8 cellular contexts compared by ENCODE assay signal in the genomic region with DNA sequence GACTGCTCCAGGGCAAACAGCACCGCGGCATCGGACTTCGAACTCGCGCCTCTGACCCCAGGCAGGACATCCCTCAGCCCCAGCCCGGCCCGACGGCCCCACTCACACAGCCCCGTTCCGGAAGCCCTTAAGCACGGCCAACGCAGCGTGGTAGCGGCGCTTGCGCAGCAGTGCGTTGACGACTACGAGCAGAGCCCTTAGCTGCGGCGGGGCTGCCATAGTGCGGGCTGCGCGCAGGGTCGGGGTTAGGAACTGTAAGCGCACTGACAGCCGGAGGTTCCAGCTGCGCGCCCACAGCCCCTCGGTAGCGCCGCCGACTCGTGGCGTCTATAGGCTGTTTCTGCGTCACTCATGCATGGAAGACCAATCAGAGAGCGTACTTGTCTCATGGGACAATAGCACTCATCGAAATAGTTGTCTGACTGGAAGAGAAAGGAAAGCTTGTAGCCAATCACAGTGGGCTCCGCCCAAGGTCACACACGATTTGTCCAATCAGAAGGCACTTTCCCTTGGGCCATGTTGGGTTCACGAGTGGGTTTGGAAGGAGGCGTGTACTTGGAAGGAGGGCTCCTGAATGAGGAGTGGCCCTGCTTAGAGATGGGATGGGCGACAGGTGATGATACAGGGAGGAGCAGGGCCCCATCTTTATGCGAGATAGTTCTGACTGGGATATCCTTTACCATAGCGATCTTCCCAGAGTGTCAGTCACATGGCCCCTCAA. TPM values are rescaled to one million over a fixed set of nuclear protein-coding genes. Genes with fewer than 3 reads are reported as not detected.
A peak's percentile ranks its signal among the peaks of the same experiment; 100 is the strongest.
DNase-seq lines count a peak whose midpoint lies in the region; ATAC-seq and TF ChIP-seq lines count a peak whose summit lies in the region.

A gene with protein sequence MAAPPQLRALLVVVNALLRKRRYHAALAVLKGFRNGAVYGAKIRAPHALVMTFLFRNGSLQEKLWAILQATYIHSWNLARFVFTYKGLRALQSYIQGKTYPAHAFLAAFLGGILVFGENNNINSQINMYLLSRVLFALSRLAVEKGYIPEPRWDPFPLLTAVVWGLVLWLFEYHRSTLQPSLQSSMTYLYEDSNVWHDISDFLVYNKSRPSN (minus strand): TSS at position 322 of the 721 bp plus-strand sequence. CDS start 103 bp downstream, at position 219.

- no peaks in the 10 kb centered on the region for H3K27me3 Mint-ChIP-seq in activated CD4-positive, alpha-beta T cell treated with anti-CD3 and anti-CD28 coated beads, Interleukin-2, amount 10 ng/mL, durations not matched to agents 24 days and 14 days

- TF ChIP-seq CTCF in coronary artery (IDR thresholded peaks at IDR 0.05): no peak

- H3K4me1 Mint-ChIP-seq in activated CD4-positive, alpha-beta T cell treated with anti-CD3 and anti-CD28 coated beads, Interleukin-2, amount 10 ng/mL, durations not matched to agents 24 days and 14 days: peaks cover 23% of the 10 kb centered on the region

- H3K9me3 Mint-ChIP-seq in activated CD4-positive, alpha-beta T cell treated with anti-CD3 and anti-CD28 coated beads, Interleukin-2, amount 10 ng/mL, durations not matched to agents 24 days and 14 days: no peaks in the 10 kb centered on the region

- H3K4me3 Mint-ChIP-seq in activated CD4-positive, alpha-beta T cell treated with anti-CD3 and anti-CD28 coated beads, Interleukin-2, amount 10 ng/mL, durations not matched to agents 24 days and 14 days: peak within 1 kb of the TSS; percentile 79

- TF ChIP-seq POLR2A in GM19193 (IDR thresholded peaks at IDR 0.05; ENCODE audit: extremely low read depth, insufficient read depth, insufficient read length): peak; percentile 57

- H3K27ac ChIP-seq in coronary artery: peak within 1 kb of the TSS; percentile 39 to 83

- peak; percentile 95 to 98 for DNase-seq in AML-193 (lab: John Stamatoyannopoulos, UW)
- peak; percentile 100 for DNase-seq in NCI-H524 (lab: John Stamatoyannopoulos, UW)
- DNase-seq in activated CD4-positive, alpha-beta T cell treated with anti-CD3 and anti-CD28 coated beads, Interleukin-2, amount 10 ng/mL, durations not matched to agents 24 days and 14 days: peak; percentile 97
- peak; percentile 97 for DNase-seq in coronary artery (ENCODE audit: low spot score)
- DNase-seq in left colon: peak; percentile 88 to 92
- DNase-seq in stimulated activated CD4-positive, alpha-beta T cell treated with anti-CD3 and anti-CD28 coated beads, Interleukin-1b, Interleukin-23, amount 100 ng/mL, for 48 hours: peak; percentile 90

- intact Hi-C loops in activated CD4-positive, alpha-beta T cell treated with anti-CD3 and anti-CD28 coated beads, Interleukin-2, amount 10 ng/mL, durations not matched to agents 24 days and 14 days (cut with micrococcal nuclease): loop anchor here (1.0 to 2.0 kb wide), 2 partner anchors 12 to 33 kb away; a partner anchor contains a TSS
- intact Hi-C loops in left colon (cut with DNase I, micrococcal nuclease): no loop called here

- H3K27ac Mint-ChIP-seq in activated CD4-positive, alpha-beta T cell treated with anti-CD3 and anti-CD28 coated beads, Interleukin-2, amount 10 ng/mL, durations not matched to agents 24 days and 14 days: peak within 1 kb of the TSS; percentile 83

- peak within 1 kb of the TSS; percentile 93 for H3K4me3 ChIP-seq in coronary artery

- ATAC-seq in HG03432 (IDR thresholded peaks at IDR 0.05; ENCODE audit: unreplicated experiment) (peak; percentile 88), left colon (peak; percentile 98)

- H3K36me3 Mint-ChIP-seq in activated CD4-positive, alpha-beta T cell treated with anti-CD3 and anti-CD28 coated beads, Interleukin-2, amount 10 ng/mL, durations not matched to agents 24 days and 14 days (ENCODE audit: low read depth): peaks cover 2% of the 10 kb centered on the region

RNA-seq across cellular contexts. Expression of the gene that starts here (rescaled TPM):
- 5.4 and 5.5 TPM in 2 replicates for total RNA-seq in activated CD4-positive, alpha-beta T cell treated with anti-CD3 and anti-CD28 coated beads, Interleukin-2, amount 10 ng/mL, durations not matched to agents 24 days and 14 days
- 10 to 100 TPM; 13.4 to 22.2 TPM for total RNA-seq in left colon

Comparison
In these comparisons a context has a peak if more than half of its experiments do, and no peak if none do; other contexts are left out.
1. Peak in every context shown above with its lines: DNase-seq, ATAC-seq, H3K4me3 ChIP-seq and H3K27ac ChIP-seq.